ENCODE assay signal across 26 cellular contexts in the genomic region with DNA sequence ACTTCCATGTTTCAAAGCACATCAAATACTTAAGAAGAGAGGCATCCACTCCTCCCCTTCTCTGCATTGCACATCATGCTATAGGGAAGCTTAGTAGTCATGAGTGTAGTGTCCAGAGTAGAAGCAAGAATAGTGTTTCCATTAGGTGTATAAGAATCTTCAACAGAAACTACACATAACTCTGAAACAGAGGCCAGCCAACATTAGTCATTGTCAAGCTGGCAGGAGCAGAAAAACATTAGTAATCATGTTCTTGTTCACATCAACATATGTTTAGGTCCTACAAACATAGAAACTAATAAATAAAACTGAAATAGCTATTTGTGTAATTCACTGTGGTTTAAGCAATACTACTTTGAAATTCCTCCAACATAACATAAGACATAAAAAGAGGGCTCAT.
DNase-seq lines count a peak whose midpoint lies in the region; ATAC-seq lines count a peak whose summit lies in the region.
"Had no signal": no experiment of that assay in that cellular context is flagged by ENCODE, and none has a peak within 500 bp of the region (broad histone marks: within the 10 kb centered on the region; RNA-seq: fewer than 3 reads in every experiment).

No MANE protein-coding gene starts in this region.

- CTCF ChIA-PET in activated CD8-positive, alpha-beta T cell treated with anti-CD3 and anti-CD28 coated beads, Interleukin-2, amount 10 ng/mL, durations not matched to agents 7 days and 5 days (lab: Charles Lee), result no interaction called here

- ATAC-seq in GM18907 (IDR thresholded peaks at IDR 0.05; ENCODE audit: unreplicated experiment) (peak; percentile 27), HG02642 (IDR thresholded peaks at IDR 0.05; ENCODE audit: poor library complexity, unreplicated experiment) (peak; percentile 42), HG03521 (IDR thresholded peaks at IDR 0.05; ENCODE audit: unreplicated experiment) (peak; percentile 75)
- no peak for ATAC-seq in natural killer cell treated with Interleukin-12 subunit alpha and Interleukin-12 subunit beta and Interleukin-15 and Interleukin-18, amount 100 ng/mL, for 72 hours
- no peak for ATAC-seq in activated CD8-positive, alpha-beta T cell treated with anti-CD3 and anti-CD28 coated beads, Interleukin-2, amount 10 ng/mL, durations not matched to agents 7 days and 5 days
- ATAC-seq: body of pancreas, HCT116, SK-N-SH treated with all-trans-retinoic acid at 6 μM for 48 hours had no signal

- H3K27ac Mint-ChIP-seq in natural killer cell treated with Interleukin-12 subunit alpha and Interleukin-12 subunit beta and Interleukin-15 and Interleukin-18, amount 100 ng/mL, for 72 hours, result no peak overlapping the region
- H3K27ac Mint-ChIP-seq in activated CD8-positive, alpha-beta T cell treated with anti-CD3 and anti-CD28 coated beads, Interleukin-2, amount 10 ng/mL, durations not matched to agents 7 days and 5 days, result no peak overlapping the region
- H3K27ac Mint-ChIP-seq: activated CD4-positive, alpha-beta T cell treated with anti-CD3 and anti-CD28 coated beads, Interleukin-2, amount 10 ng/mL, durations not matched to agents 7 days and 5 days; activated naive CD4-positive, alpha-beta T cell treated with anti-CD3 and anti-CD28 coated beads, Interleukin-2, amount 10 ng/mL, durations not matched to agents 7 days and 5 days; B cell; dendritic cell treated with granulocyte-macrophage colony-stimulating factor and Interleukin-4, amounts not matched to agents 40 ng/mL and 50 ng/mL, for 4 days; memory B cell; neural progenitor cell had no signal

- DNase-seq in kidney tubule cell (ENCODE audit: low spot score) (peak; percentile 29), GM19238 (ENCODE audit: insufficient read length, low spot score) (no peak), NCI-H526 treated with DMSO at 0.1 percent for 48 hours (lab: John Stamatoyannopoulos, UW) (no peak)
- DNase-seq in natural killer cell treated with Interleukin-12 subunit alpha and Interleukin-12 subunit beta and Interleukin-15 and Interleukin-18, amount 100 ng/mL, for 72 hours (ENCODE audit: low spot score), result no peak
- DNase-seq in activated CD8-positive, alpha-beta T cell treated with anti-CD3 and anti-CD28 coated beads, Interleukin-2, amount 10 ng/mL, durations not matched to agents 7 days and 5 days, result no peak
- DNase-seq: activated CD4-positive, alpha-beta T cell treated with anti-CD3 and anti-CD28 coated beads, Interleukin-2, amount 10 ng/mL, durations not matched to agents 7 days and 5 days; activated naive CD4-positive, alpha-beta T cell treated with anti-CD3 and anti-CD28 coated beads, Interleukin-2, amount 10 ng/mL, durations not matched to agents 7 days and 5 days; activated T-cell treated with anti-CD3 and anti-CD28 coated beads for 4 hours; body of pancreas; erythroblast; GDM1; NCI-H2029 treated with DMSO at 0.1 percent for 48 hours; NCI-H524; retina; stimulated activated CD4-positive, alpha-beta T cell treated with anti-CD3 and anti-CD28 coated beads, Interleukin-15, amount 100 ng/mL, for 24 hours; stimulated activated naive CD4-positive, alpha-beta T cell treated with Interleukin-2 at 50 U/mL for 16 hours; trophoblast cell had no signal

- H3K9me3 Mint-ChIP-seq in natural killer cell treated with Interleukin-12 subunit alpha and Interleukin-12 subunit beta and Interleukin-15 and Interleukin-18, amount 100 ng/mL, for 72 hours, result peaks cover 18% of the 10 kb centered on the region
- no peaks in the 10 kb centered on the region for H3K9me3 Mint-ChIP-seq in activated CD8-positive, alpha-beta T cell treated with anti-CD3 and anti-CD28 coated beads, Interleukin-2, amount 10 ng/mL, durations not matched to agents 7 days and 5 days (ENCODE audit: insufficient read depth)
- H3K9me3 Mint-ChIP-seq: activated naive CD4-positive, alpha-beta T cell treated with anti-CD3 and anti-CD28 coated beads, Interleukin-2, amount 10 ng/mL, durations not matched to agents 7 days and 5 days; memory B cell; neural progenitor cell had no signal

- H3K4me3 Mint-ChIP-seq in natural killer cell treated with Interleukin-12 subunit alpha and Interleukin-12 subunit beta and Interleukin-15 and Interleukin-18, amount 100 ng/mL, for 72 hours, result no peak overlapping the region
- H3K4me3 Mint-ChIP-seq in activated CD8-positive, alpha-beta T cell treated with anti-CD3 and anti-CD28 coated beads, Interleukin-2, amount 10 ng/mL, durations not matched to agents 7 days and 5 days, result no peak overlapping the region
- H3K4me3 Mint-ChIP-seq: activated CD4-positive, alpha-beta T cell treated with anti-CD3 and anti-CD28 coated beads, Interleukin-2, amount 10 ng/mL, durations not matched to agents 7 days and 5 days; activated naive CD4-positive, alpha-beta T cell treated with anti-CD3 and anti-CD28 coated beads, Interleukin-2, amount 10 ng/mL, durations not matched to agents 7 days and 5 days; B cell; dendritic cell treated with granulocyte-macrophage colony-stimulating factor and Interleukin-4, amounts not matched to agents 40 ng/mL and 50 ng/mL, for 4 days; memory B cell; neural progenitor cell had no signal

- no peaks in the 10 kb centered on the region for H3K36me3 Mint-ChIP-seq in natural killer cell treated with Interleukin-12 subunit alpha and Interleukin-12 subunit beta and Interleukin-15 and Interleukin-18, amount 100 ng/mL, for 72 hours
- H3K36me3 Mint-ChIP-seq in activated CD8-positive, alpha-beta T cell treated with anti-CD3 and anti-CD28 coated beads, Interleukin-2, amount 10 ng/mL, durations not matched to agents 7 days and 5 days (ENCODE audit: low read depth), result no peaks in the 10 kb centered on the region
- H3K36me3 Mint-ChIP-seq: activated naive CD4-positive, alpha-beta T cell treated with anti-CD3 and anti-CD28 coated beads, Interleukin-2, amount 10 ng/mL, durations not matched to agents 7 days and 5 days; memory B cell; neural progenitor cell had no signal

- H3K4me1 Mint-ChIP-seq in natural killer cell treated with Interleukin-12 subunit alpha and Interleukin-12 subunit beta and Interleukin-15 and Interleukin-18, amount 100 ng/mL, for 72 hours (ENCODE audit: low read depth in 2 of 2), result no peaks in the 10 kb centered on the region
- H3K4me1 Mint-ChIP-seq in activated CD8-positive, alpha-beta T cell treated with anti-CD3 and anti-CD28 coated beads, Interleukin-2, amount 10 ng/mL, durations not matched to agents 7 days and 5 days (ENCODE audit: low read depth), result no peaks in the 10 kb centered on the region
- H3K4me1 Mint-ChIP-seq: activated CD4-positive, alpha-beta T cell treated with anti-CD3 and anti-CD28 coated beads, Interleukin-2, amount 10 ng/mL, durations not matched to agents 7 days and 5 days; activated naive CD4-positive, alpha-beta T cell treated with anti-CD3 and anti-CD28 coated beads, Interleukin-2, amount 10 ng/mL, durations not matched to agents 7 days and 5 days; B cell; neural progenitor cell had no signal

- POLR2A ChIA-PET in activated CD8-positive, alpha-beta T cell treated with anti-CD3 and anti-CD28 coated beads, Interleukin-2, amount 10 ng/mL, durations not matched to agents 7 days and 5 days (lab: Charles Lee), result no interaction called here

- no peaks in the 10 kb centered on the region for H3K27me3 Mint-ChIP-seq in natural killer cell treated with Interleukin-12 subunit alpha and Interleukin-12 subunit beta and Interleukin-15 and Interleukin-18, amount 100 ng/mL, for 72 hours
- H3K27me3 Mint-ChIP-seq in activated CD8-positive, alpha-beta T cell treated with anti-CD3 and anti-CD28 coated beads, Interleukin-2, amount 10 ng/mL, durations not matched to agents 7 days and 5 days (ENCODE audit: low read depth), result no peaks in the 10 kb centered on the region
- H3K27me3 Mint-ChIP-seq: activated CD4-positive, alpha-beta T cell treated with anti-CD3 and anti-CD28 coated beads, Interleukin-2, amount 10 ng/mL, durations not matched to agents 7 days and 5 days; activated naive CD4-positive, alpha-beta T cell treated with anti-CD3 and anti-CD28 coated beads, Interleukin-2, amount 10 ng/mL, durations not matched to agents 7 days and 5 days; B cell; dendritic cell treated with granulocyte-macrophage colony-stimulating factor and Interleukin-4, amounts not matched to agents 40 ng/mL and 50 ng/mL, for 4 days; memory B cell had no signal

Comparison
In these comparisons a context has a peak if more than half of its experiments do, and no peak if none do; other contexts are left out.
1. ATAC-seq: peak in GM18907 (single experiment), HG02642 (single experiment) and HG03521 (single experiment); none in natural killer cell treated with Interleukin-12 subunit alpha and Interleukin-12 subunit beta and Interleukin-15 and Interleukin-18, amount 100 ng/mL, for 72 hours (0 of 2) and activated CD8-positive, alpha-beta T cell treated with anti-CD3 and anti-CD28 coated beads, Interleukin-2, amount 10 ng/mL, durations not matched to agents 7 days and 5 days (single experiment).